In the genomic region with DNA sequence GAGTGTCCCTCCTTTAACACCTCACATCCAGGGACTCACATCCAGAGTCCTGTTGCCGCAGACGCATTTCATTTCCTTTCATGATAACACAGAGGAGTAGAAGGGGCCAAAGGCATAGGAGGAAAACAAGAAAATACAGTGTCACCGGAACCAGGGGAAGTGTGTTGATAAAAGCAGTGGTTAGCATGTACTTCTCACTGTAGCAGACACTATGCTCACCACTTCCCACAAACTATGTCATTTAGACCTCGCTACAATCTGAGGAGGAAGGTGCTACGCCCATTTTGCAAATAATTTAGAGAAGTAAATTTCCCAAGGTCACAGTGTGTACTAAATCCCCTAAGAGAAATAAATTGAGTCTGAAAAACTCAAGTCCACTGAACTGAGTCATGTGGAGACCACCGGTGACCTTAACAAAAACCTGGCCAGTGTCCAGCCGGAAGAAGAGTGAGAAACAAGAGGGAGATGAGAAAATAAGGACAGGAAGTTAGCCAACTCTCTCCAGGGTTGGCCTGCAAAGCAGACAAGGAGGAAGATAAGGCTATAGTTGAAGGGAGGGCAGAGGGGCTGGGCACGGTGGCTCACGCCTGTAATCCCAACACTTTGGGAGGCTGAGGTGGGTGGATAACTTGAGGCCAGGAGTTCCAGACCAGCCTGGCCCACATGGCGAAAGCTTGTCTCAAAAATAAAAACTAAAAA, we compare ENCODE assay signal across 8 cellular contexts. TPM values are rescaled to one million over a fixed set of nuclear protein-coding genes. Genes with fewer than 3 reads are reported as not detected.
DNase-seq lines count a peak whose midpoint lies in the region; ATAC-seq and TF ChIP-seq lines count a peak whose summit lies in the region.

No MANE protein-coding gene starts in this region.

- no peak overlapping the region for H3K27ac ChIP-seq in BLaER1
- peak overlapping the region in 2 of 4 donors; percentile 26 to 41 for H3K27ac ChIP-seq in sigmoid colon

- H3K9ac ChIP-seq in BLaER1, result no peak overlapping the region

- peak in 1 of 4 donors; percentile 41 for TF ChIP-seq EP300 in sigmoid colon (IDR thresholded peaks at IDR 0.05)

- peaks cover 5% of the 10 kb centered on the region for H3K9me3 Mint-ChIP-seq in central memory CD8-positive, alpha-beta T cell

- H3K9me3 ChIP-seq in BLaER1 (peaks cover 7% of the 10 kb centered on the region; the same call in 1 of the 2 replicates), sigmoid colon (no peaks in the 10 kb centered on the region)

- H3K27ac Mint-ChIP-seq in central memory CD8-positive, alpha-beta T cell (ENCODE audit: low read depth), result peak overlapping the region; percentile 91

- intact Hi-C loops in sigmoid colon (cut with DNase I), result no loop called here

- WGBS in sigmoid colon, 2 donors, result 44 to 59% methylated on average over 10 of the region's 10 CpGs

- H3K36me3 ChIP-seq in BLaER1 (no peaks in the 10 kb centered on the region), sigmoid colon (no peaks in the 10 kb centered on the region)

- no peak for TF ChIP-seq POLR2A in sigmoid colon (IDR thresholded peaks at IDR 0.05)

- H3K4me3 ChIP-seq in BLaER1 (no peak overlapping the region), sigmoid colon (no peak overlapping the region)

- H3K4me3 Mint-ChIP-seq in central memory CD8-positive, alpha-beta T cell, result peak overlapping the region; percentile 69

- H3K27me3 Mint-ChIP-seq in central memory CD8-positive, alpha-beta T cell, result no peaks in the 10 kb centered on the region

- H3K27me3 ChIP-seq in BLaER1 (no peaks in the 10 kb centered on the region), sigmoid colon (no peaks in the 10 kb centered on the region)

- H3K4me1 ChIP-seq in BLaER1, result peaks cover 14% of the 10 kb centered on the region
- H3K4me1 ChIP-seq in sigmoid colon, result peaks cover 0 to 4% (median 0%) of the 10 kb centered on the region in 4 donors

- H3K36me3 Mint-ChIP-seq in central memory CD8-positive, alpha-beta T cell (ENCODE audit: insufficient read depth), result peaks cover 11% of the 10 kb centered on the region

- DNase-seq in central memory CD8-positive, alpha-beta T cell (ENCODE audit: low spot score in 2 of 2), result peak; percentile 15 to 56
- peak; percentile 74 for DNase-seq in sigmoid colon
- DNase-seq in NCI-H69 (lab: John Stamatoyannopoulos, UW), result no peak
- DNase-seq in NCI-H2227 treated with DMSO at 0.1 percent for 48 hours (lab: John Stamatoyannopoulos, UW), result no peak

- TF ChIP-seq CTCF in sigmoid colon (IDR thresholded peaks at IDR 0.05), result no peak

- ATAC-seq in GM19351 (IDR thresholded peaks at IDR 0.05; ENCODE audit: unreplicated experiment) (peak; percentile 84), HG03558 (IDR thresholded peaks at IDR 0.05; ENCODE audit: extremely low read depth, unreplicated experiment) (peak; percentile 58), HG03439 (IDR thresholded peaks at IDR 0.05; ENCODE audit: unreplicated experiment) (no peak)
- peak; percentile 98 for ATAC-seq in central memory CD8-positive, alpha-beta T cell (replicated peaks; ENCODE audit: extremely low read depth, poor library complexity, severe bottlenecking)

- 0 out of 2 replicates have a peak overlapping the region, but pooled peaks have one; percentile 22 for H3K4me2 ChIP-seq in BLaER1

- peaks cover 40% of the 10 kb centered on the region for H3K4me1 Mint-ChIP-seq in central memory CD8-positive, alpha-beta T cell

- no peaks in the 10 kb centered on the region for H4K20me1 ChIP-seq in BLaER1

RNA-seq across cellular contexts. Expression of gene TMCC3, which starts 25.8 kb away (rescaled TPM):
- 1 to 10 TPM; 4.9 to 8.3 (median 6.7) TPM for total RNA-seq in sigmoid colon
- 10 to 100 TPM; 16.9 to 44.9 (median 18.0) TPM for polyA plus RNA-seq in sigmoid colon

Comparison
In these comparisons a context has a peak if more than half of its experiments do, and no peak if none do; other contexts are left out.
1. DNase-seq: peak in central memory CD8-positive, alpha-beta T cell (2 of 2) and sigmoid colon (single experiment); none in NCI-H69 (single experiment) and NCI-H2227 treated with DMSO at 0.1 percent for 48 hours (single experiment).